20 cellular contexts compared by ENCODE assay signal in the genomic region with DNA sequence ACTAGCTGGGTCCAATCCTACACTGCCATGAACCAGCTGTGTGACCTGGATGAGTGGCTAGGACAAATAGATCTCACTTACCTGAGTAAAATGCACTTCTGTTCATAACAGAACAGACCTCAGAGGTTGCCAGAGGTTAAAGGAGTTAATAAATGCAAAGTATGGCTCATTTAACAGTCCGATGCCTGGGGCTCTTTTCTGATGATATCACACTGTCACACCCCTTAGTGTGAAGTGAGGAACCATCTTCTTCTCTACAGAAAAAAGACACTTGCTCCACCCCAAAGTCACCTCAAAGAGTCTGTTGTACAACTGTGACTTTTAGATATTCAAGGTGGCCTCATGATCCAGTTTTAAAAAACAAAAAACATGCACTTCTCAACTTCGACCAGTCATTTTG.
"Had no signal": no experiment of that assay in that cellular context is flagged by ENCODE, and none has a peak within 500 bp of the region (broad histone marks: within the 10 kb centered on the region; RNA-seq: fewer than 3 reads in every experiment).

No MANE protein-coding gene starts in this region.

- ATAC-seq: left cardiac atrium, left lung, mucosa of descending colon, right lobe of liver had no signal

- H3K4me3 ChIP-seq: left lung, mucosa of descending colon, ovary, right lobe of liver, thoracic aorta, tibial nerve, upper lobe of left lung had no signal

- H3K4me1 ChIP-seq: left lung, right lobe of liver, tibial nerve, upper lobe of left lung had no signal

- H3K9me3 Mint-ChIP-seq: mesothelial cell of epicardium; stimulated activated naive B cell treated with anti-CD40 and anti-IgM and Interleukin-4, amounts not matched to agents 10 μg/mL and 1 μg/mL and 100 μg/mL, for 72 hours; stimulated activated naive CD8-positive, alpha-beta T cell treated with anti-CD3 and anti-CD28 coated beads, Interleukin-15, Interleukin-2, amounts not matched to agents 100 ng/mL and 50 ng/mL, for 24 hours had no signal

- H3K4me1 Mint-ChIP-seq: mesothelial cell of epicardium had no signal

- H3K27ac ChIP-seq: left lung, ovary, right lobe of liver, thoracic aorta, tibial nerve, upper lobe of left lung had no signal

- H3K27me3 ChIP-seq: left lung, ovary, right lobe of liver, tibial nerve, upper lobe of left lung had no signal

- DNase-seq: cortex of kidney; head of caudate nucleus; kidney; left cardiac atrium; left lung; mesenchymal stem cell; mucosa of descending colon; naive B cell; occipital lobe; ovary; right lobe of liver; small intestine; stimulated activated CD4-positive, alpha-beta T cell treated with anti-CD3 and anti-CD28 coated beads, Interleukin-15, amount 100 ng/mL, for 24 hours; stimulated activated CD4-positive, alpha-beta T cell treated with anti-CD3 and anti-CD28 coated beads, Interleukin-2, amount 100 ng/mL, for 48 hours; stimulated activated naive B cell treated with anti-CD40 and anti-IgM and Interleukin-4, amounts not matched to agents 10 μg/mL and 1 μg/mL and 100 μg/mL, for 72 hours; upper lobe of left lung had no signal

- H3K27me3 Mint-ChIP-seq: naive B cell; stimulated activated naive B cell treated with anti-CD40 and anti-IgM and Interleukin-4, amounts not matched to agents 10 μg/mL and 1 μg/mL and 100 μg/mL, for 72 hours; stimulated activated naive CD8-positive, alpha-beta T cell treated with anti-CD3 and anti-CD28 coated beads, Interleukin-15, Interleukin-2, amounts not matched to agents 100 ng/mL and 50 ng/mL, for 24 hours had no signal

- H3K9me3 ChIP-seq: left lung, mucosa of descending colon, ovary, right lobe of liver, thoracic aorta, tibial nerve, upper lobe of left lung had no signal

- H3K27ac Mint-ChIP-seq: mesothelial cell of epicardium; stimulated activated naive B cell treated with anti-CD40 and anti-IgM and Interleukin-4, amounts not matched to agents 10 μg/mL and 1 μg/mL and 100 μg/mL, for 72 hours; stimulated activated naive CD8-positive, alpha-beta T cell treated with anti-CD3 and anti-CD28 coated beads, Interleukin-15, Interleukin-2, amounts not matched to agents 100 ng/mL and 50 ng/mL, for 24 hours had no signal

- H3K36me3 ChIP-seq: left lung, ovary, right lobe of liver, thoracic aorta, tibial nerve, upper lobe of left lung had no signal

- H3K36me3 Mint-ChIP-seq: mesothelial cell of epicardium; naive B cell; stimulated activated naive B cell treated with anti-CD40 and anti-IgM and Interleukin-4, amounts not matched to agents 10 μg/mL and 1 μg/mL and 100 μg/mL, for 72 hours had no signal

- H3K4me3 Mint-ChIP-seq: mesothelial cell of epicardium; naive B cell; stimulated activated naive B cell treated with anti-CD40 and anti-IgM and Interleukin-4, amounts not matched to agents 10 μg/mL and 1 μg/mL and 100 μg/mL, for 72 hours; stimulated activated naive CD8-positive, alpha-beta T cell treated with anti-CD3 and anti-CD28 coated beads, Interleukin-15, Interleukin-2, amounts not matched to agents 100 ng/mL and 50 ng/mL, for 24 hours had no signal
